ENCODE assay signal across 18 cellular contexts in genomic region chr10:121084675-121085070, GRCh38.
DNase-seq lines count a peak whose midpoint lies in the region; ATAC-seq and TF ChIP-seq lines count a peak whose summit lies in the region.
"Had no signal": no experiment of that assay in that cellular context is flagged by ENCODE, and none has a peak within 500 bp of the region (broad histone marks: within the 10 kb centered on the region; RNA-seq: fewer than 3 reads in every experiment).

No MANE protein-coding gene starts in this region.

- TF ChIP-seq EP300 in upper lobe of left lung (IDR thresholded peaks at IDR 0.05) = no peak

- WGBS in upper lobe of left lung, 2 donors = 72 to 80% methylated on average over 4 to 7 of the region's 7 CpGs

- H3K9me3 ChIP-seq in upper lobe of left lung = no peaks in the 10 kb centered on the region
- H3K9me3 ChIP-seq: BLaER1 had no signal

- H3K4me1 ChIP-seq in upper lobe of left lung = peaks cover 0 to 6% (median 2%) of the 10 kb centered on the region in 4 donors

- in situ Hi-C loops in G401 (cut with HindIII; ENCODE audit: low sequenced_read_pairs) = no loop called here

- no peak for ATAC-seq in GM19467 (IDR thresholded peaks at IDR 0.05; ENCODE audit: unreplicated experiment)
- ATAC-seq in upper lobe of left lung (ENCODE audit: low FRiP score in 2 of 2) = no peak

- TF ChIP-seq CTCF in dorsolateral prefrontal cortex (IDR thresholded peaks at IDR 0.05 in 54 of 56, conservative IDR thresholded peaks at IDR 0.05 in 2 of 56; ENCODE audit: low read depth in 1 of 56, partially characterized antibody in 56 of 56) (no peak), upper lobe of left lung (IDR thresholded peaks at IDR 0.05) (no peak)

- intact Hi-C loops in dorsolateral prefrontal cortex (cut with DNase I) = no loop called here

- H3K27ac ChIP-seq in dorsolateral prefrontal cortex (peak overlapping the region in 45 of 59 donors; percentile 1 to 80 (median 52)), temporal lobe (ENCODE audit: low read depth, low read length) (peak overlapping the region; percentile 36), upper lobe of left lung (no peak overlapping the region)
- H3K27ac ChIP-seq: BLaER1 had no signal

- peak overlapping the region in 57 of 59 donors; percentile 8 to 61 (median 40) for H3K4me3 ChIP-seq in dorsolateral prefrontal cortex
- no peak overlapping the region for H3K4me3 ChIP-seq in upper lobe of left lung
- H3K4me3 ChIP-seq: BLaER1 had no signal

- H3K36me3 ChIP-seq in upper lobe of left lung = no peaks in the 10 kb centered on the region
- H3K36me3 ChIP-seq: BLaER1 had no signal

- no peak for TF ChIP-seq POLR2A in upper lobe of left lung (IDR thresholded peaks at IDR 0.05)

- H3K27me3 ChIP-seq in dorsolateral prefrontal cortex (no peaks in the 10 kb centered on the region), upper lobe of left lung (no peaks in the 10 kb centered on the region)
- H3K27me3 ChIP-seq: BLaER1 had no signal

- DNase-seq in G401 (ENCODE audit: low spot score) (peak; percentile 43), dorsolateral prefrontal cortex (peak in 1 of 10 donors; percentile 27), midbrain (lab: John Stamatoyannopoulos, UW) (peak; percentile 48), upper lobe of left lung (no peak), NCI-H1417 (lab: John Stamatoyannopoulos, UW) (no peak)
- DNase-seq: CD4-positive, CD25-positive, alpha-beta regulatory T cell; COR-L47; GDM1; HCEC 1CT; IMR-90; KG1; MM.1S; NCI-H2029 treated with DMSO at 0.1 percent for 48 hours; RPMI8226; SHP77 had no signal

Comparison
In these comparisons a context has a peak if more than half of its experiments do, and no peak if none do; other contexts are left out.
1. DNase-seq: peak in G401 (single experiment) and midbrain (single experiment); none in upper lobe of left lung (0 of 2) and NCI-H1417 (0 of 3).
2. H3K27ac ChIP-seq: peak in dorsolateral prefrontal cortex (45 of 59) and temporal lobe (single experiment); none in upper lobe of left lung (0 of 4).
3. H3K4me3 ChIP-seq: peak in dorsolateral prefrontal cortex (57 of 59); none in upper lobe of left lung (0 of 4).